8 cellular contexts compared by ENCODE assay signal in genomic region chr10:127853868-127854768, GRCh38.
DNase-seq lines count a peak whose midpoint lies in the region; ATAC-seq and TF ChIP-seq lines count a peak whose summit lies in the region.

No MANE protein-coding gene starts in this region.

- no peak for TF ChIP-seq POLR2A in NB4 (IDR thresholded peaks at IDR 0.05; ENCODE audit: extremely low read depth, insufficient read length)

- peak; percentile 49 for ATAC-seq in HG02610 (IDR thresholded peaks at IDR 0.05; ENCODE audit: unreplicated experiment)

- peak; percentile 91 for TF ChIP-seq CTCF in NB4 (IDR thresholded peaks at IDR 0.05; ENCODE audit: low read depth, low read length)

- no peak overlapping the region for H3K4me3 ChIP-seq in NB4 (ENCODE audit: low read depth, low read length)

- DNase-seq in NCI-H1436 (lab: John Stamatoyannopoulos, UW) (peak; percentile 22), NCI-H1436 treated with DMSO at 0.1 percent for 48 hours (lab: John Stamatoyannopoulos, UW) (no peak), NB4 (ENCODE audit: low read depth) (peak; percentile 77), T-helper 9 cell (peak; percentile 7), brain pericyte (ENCODE audit: low read depth, low spot score) (peak; percentile 8), inferior parietal cortex (ENCODE audit: extremely low spot score) (peak; percentile 92)
- DNase-seq in stimulated activated CD4-positive, alpha-beta T cell treated with anti-CD3 and anti-CD28 coated beads, Interleukin-12 subunit alpha, Interleukin-12 subunit beta, amount 100 ng/mL, for 4 hours, result peak; percentile 31
